ENCODE assay signal across 1 cellular context in the genomic region with DNA sequence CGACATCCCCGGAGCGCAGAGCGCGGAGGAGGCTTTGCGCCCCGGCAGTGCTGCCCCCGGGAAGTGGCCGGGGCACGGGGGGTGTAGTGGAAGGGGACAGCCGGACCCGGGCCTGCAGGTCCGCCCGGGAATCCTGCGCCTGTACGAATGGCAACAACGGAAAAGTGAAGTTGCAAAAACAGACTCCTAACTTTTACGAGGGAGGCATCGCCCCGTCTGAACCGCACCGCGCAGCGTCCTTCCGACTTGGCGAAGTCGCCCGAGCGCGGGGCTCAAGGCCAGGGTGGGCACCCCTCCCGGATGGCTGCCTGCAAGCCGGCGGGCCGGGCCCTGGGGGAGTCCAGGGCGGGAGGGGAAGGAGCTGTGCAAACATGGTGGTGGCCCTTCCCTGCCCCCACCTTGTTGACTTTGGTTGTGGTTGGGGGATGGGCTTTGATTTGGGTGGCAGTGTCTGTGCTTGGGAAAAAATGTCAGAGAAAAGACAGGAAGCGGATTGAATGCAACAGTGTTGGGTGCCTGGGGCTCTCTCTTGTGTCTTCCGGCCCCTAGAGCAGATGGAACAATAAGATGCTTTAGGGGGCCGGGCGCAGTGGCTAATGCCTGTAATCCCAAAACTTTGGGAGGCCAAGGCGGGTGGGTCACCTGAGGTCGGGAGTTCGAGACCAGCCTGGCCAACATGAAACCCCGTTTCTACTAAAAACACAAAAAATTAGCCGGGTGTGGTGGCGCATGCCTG.
TF ChIP-seq lines count a peak whose summit lies in the region.

No MANE protein-coding gene starts in this region.

TF ChIP-seq in HepG2, 621 proteins besides CTCF, POLR2A, EP300 and RAD21 (continued from another document and continues in another):
- TF ChIP-seq, protein P1, sequence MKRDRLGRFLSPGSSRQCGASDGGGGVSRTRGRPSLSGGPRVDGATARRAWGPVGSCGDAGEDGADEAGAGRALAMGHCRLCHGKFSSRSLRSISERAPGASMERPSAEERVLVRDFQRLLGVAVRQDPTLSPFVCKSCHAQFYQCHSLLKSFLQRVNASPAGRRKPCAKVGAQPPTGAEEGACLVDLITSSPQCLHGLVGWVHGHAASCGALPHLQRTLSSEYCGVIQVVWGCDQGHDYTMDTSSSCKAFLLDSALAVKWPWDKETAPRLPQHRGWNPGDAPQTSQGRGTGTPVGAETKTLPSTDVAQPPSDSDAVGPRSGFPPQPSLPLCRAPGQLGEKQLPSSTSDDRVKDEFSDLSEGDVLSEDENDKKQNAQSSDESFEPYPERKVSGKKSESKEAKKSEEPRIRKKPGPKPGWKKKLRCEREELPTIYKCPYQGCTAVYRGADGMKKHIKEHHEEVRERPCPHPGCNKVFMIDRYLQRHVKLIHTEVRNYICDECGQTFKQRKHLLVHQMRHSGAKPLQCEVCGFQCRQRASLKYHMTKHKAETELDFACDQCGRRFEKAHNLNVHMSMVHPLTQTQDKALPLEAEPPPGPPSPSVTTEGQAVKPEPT (CRISPR knock-in tag; IDR thresholded peaks at IDR 0.05; ENCODE audit: low read depth) = peak; percentile 90
- TF ChIP-seq SUZ12 (IDR thresholded peaks at IDR 0.05; ENCODE audit: low read depth, low read length) = no peak
- TF ChIP-seq, protein P2, sequence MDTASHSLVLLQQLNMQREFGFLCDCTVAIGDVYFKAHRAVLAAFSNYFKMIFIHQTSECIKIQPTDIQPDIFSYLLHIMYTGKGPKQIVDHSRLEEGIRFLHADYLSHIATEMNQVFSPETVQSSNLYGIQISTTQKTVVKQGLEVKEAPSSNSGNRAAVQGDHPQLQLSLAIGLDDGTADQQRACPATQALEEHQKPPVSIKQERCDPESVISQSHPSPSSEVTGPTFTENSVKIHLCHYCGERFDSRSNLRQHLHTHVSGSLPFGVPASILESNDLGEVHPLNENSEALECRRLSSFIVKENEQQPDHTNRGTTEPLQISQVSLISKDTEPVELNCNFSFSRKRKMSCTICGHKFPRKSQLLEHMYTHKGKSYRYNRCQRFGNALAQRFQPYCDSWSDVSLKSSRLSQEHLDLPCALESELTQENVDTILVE (CRISPR knock-in tag; IDR thresholded peaks at IDR 0.05) = peak; percentile 99
- no peak for TF ChIP-seq ZNF572 (CRISPR knock-in tag; IDR thresholded peaks at IDR 0.05)
- TF ChIP-seq ZNF20 (CRISPR knock-in tag; IDR thresholded peaks at IDR 0.05) = no peak
- TF ChIP-seq, protein P3, sequence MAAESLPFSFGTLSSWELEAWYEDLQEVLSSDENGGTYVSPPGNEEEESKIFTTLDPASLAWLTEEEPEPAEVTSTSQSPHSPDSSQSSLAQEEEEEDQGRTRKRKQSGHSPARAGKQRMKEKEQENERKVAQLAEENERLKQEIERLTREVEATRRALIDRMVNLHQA (CRISPR knock-in tag; IDR thresholded peaks at IDR 0.05) = no peak
- no peak for TF ChIP-seq SALL2 (CRISPR knock-in tag; IDR thresholded peaks at IDR 0.05)
- TF ChIP-seq SAFB2 (CRISPR knock-in tag; IDR thresholded peaks at IDR 0.05; ENCODE audit: borderline replicate concordance, low read depth) = no peak
- TF ChIP-seq NR1H2 (CRISPR knock-in tag; IDR thresholded peaks at IDR 0.05; ENCODE audit: borderline replicate concordance, low read depth) = no peak
- TF ChIP-seq WIZ (CRISPR knock-in tag; IDR thresholded peaks at IDR 0.05) = no peak
- TF ChIP-seq, protein P4, sequence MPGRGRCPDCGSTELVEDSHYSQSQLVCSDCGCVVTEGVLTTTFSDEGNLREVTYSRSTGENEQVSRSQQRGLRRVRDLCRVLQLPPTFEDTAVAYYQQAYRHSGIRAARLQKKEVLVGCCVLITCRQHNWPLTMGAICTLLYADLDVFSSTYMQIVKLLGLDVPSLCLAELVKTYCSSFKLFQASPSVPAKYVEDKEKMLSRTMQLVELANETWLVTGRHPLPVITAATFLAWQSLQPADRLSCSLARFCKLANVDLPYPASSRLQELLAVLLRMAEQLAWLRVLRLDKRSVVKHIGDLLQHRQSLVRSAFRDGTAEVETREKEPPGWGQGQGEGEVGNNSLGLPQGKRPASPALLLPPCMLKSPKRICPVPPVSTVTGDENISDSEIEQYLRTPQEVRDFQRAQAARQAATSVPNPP (CRISPR knock-in tag; IDR thresholded peaks at IDR 0.05) = peak; percentile 87; the same call in 1 of the 2 replicates
- no peak for TF ChIP-seq RFXAP (CRISPR knock-in tag; IDR thresholded peaks at IDR 0.05; ENCODE audit: borderline replicate concordance)
- TF ChIP-seq HNRNPLL (IDR thresholded peaks at IDR 0.05; ENCODE audit: low read depth, low read length, poor library complexity, severe bottlenecking) = peak; percentile 55
- TF ChIP-seq ESRRA (CRISPR knock-in tag; IDR thresholded peaks at IDR 0.05; ENCODE audit: low read depth) = no peak; the same call in 1 of the 2 replicates
- peak; percentile 8; the same call in 1 of the 2 replicates for TF ChIP-seq ZNF296 (CRISPR knock-in tag; conservative IDR thresholded peaks at IDR 0.05)
- peak; percentile 88 for TF ChIP-seq KDM5B (CRISPR knock-in tag; IDR thresholded peaks at IDR 0.05; ENCODE audit: borderline replicate concordance)
- TF ChIP-seq KDM5A (IDR thresholded peaks at IDR 0.05; ENCODE audit: borderline replicate concordance, low read length) = no peak
- no peak for TF ChIP-seq GZF1 (CRISPR knock-in tag; IDR thresholded peaks at IDR 0.05)
- TF ChIP-seq SOX5 (CRISPR knock-in tag; IDR thresholded peaks at IDR 0.05; ENCODE audit: borderline replicate concordance) = peak; percentile 90
- TF ChIP-seq SATB2 (CRISPR knock-in tag; IDR thresholded peaks at IDR 0.05) = 0 out of 2 replicates have a peak, but pooled peaks have one; percentile 40
- TF ChIP-seq, protein P5, sequence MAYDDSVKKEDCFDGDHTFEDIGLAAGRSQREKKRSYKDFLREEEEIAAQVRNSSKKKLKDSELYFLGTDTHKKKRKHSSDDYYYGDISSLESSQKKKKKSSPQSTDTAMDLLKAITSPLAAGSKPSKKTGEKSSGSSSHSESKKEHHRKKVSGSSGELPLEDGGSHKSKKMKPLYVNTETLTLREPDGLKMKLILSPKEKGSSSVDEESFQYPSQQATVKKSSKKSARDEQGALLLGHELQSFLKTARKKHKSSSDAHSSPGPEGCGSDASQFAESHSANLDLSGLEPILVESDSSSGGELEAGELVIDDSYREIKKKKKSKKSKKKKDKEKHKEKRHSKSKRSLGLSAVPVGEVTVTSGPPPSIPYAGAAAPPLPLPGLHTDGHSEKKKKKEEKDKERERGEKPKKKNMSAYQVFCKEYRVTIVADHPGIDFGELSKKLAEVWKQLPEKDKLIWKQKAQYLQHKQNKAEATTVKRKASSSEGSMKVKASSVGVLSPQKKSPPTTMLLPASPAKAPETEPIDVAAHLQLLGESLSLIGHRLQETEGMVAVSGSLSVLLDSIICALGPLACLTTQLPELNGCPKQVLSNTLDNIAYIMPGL (CRISPR knock-in tag; IDR thresholded peaks at IDR 0.05; ENCODE audit: borderline replicate concordance in 1 of 2, low read depth in 1 of 2) = peak; percentile 91 to 92
- peak; percentile 97 for TF ChIP-seq ZNF772 (CRISPR knock-in tag; IDR thresholded peaks at IDR 0.05)
- TF ChIP-seq, protein P6, sequence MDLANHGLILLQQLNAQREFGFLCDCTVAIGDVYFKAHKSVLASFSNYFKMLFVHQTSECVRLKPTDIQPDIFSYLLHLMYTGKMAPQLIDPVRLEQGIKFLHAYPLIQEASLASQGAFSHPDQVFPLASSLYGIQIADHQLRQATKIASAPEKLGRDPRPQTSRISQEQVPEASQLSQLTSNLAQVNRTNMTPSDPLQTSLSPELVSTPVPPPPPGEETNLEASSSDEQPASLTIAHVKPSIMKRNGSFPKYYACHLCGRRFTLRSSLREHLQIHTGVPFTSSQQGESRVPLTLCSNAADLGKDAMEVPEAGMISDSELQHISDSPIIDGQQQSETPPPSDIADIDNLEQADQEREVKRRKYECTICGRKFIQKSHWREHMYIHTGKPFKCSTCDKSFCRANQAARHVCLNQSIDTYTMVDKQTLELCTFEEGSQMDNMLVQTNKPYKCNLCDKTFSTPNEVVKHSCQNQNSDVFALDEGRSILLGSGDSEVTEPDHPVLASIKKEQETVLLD (CRISPR knock-in tag; IDR thresholded peaks at IDR 0.05; ENCODE audit: low read depth) = peak; percentile 90
- TF ChIP-seq PHF21A (CRISPR knock-in tag; IDR thresholded peaks at IDR 0.05) = peak; percentile 96
- no peak for TF ChIP-seq KLF9 (CRISPR knock-in tag; IDR thresholded peaks at IDR 0.05; ENCODE audit: low read depth)
- peak; percentile 39; the same call in 1 of the 2 replicates for TF ChIP-seq ZBTB3 (CRISPR knock-in tag; IDR thresholded peaks at IDR 0.05; ENCODE audit: borderline replicate concordance, low read depth)
- TF ChIP-seq TAF1 (CRISPR knock-in tag; IDR thresholded peaks at IDR 0.05) = peak; percentile 69
- TF ChIP-seq SMAD9 (CRISPR knock-in tag; IDR thresholded peaks at IDR 0.05) = no peak
- TF ChIP-seq, protein P7, sequence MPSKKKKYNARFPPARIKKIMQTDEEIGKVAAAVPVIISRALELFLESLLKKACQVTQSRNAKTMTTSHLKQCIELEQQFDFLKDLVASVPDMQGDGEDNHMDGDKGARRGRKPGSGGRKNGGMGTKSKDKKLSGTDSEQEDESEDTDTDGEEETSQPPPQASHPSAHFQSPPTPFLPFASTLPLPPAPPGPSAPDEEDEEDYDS (CRISPR knock-in tag; IDR thresholded peaks at IDR 0.05) = peak; percentile 81
- TF ChIP-seq, protein P8, sequence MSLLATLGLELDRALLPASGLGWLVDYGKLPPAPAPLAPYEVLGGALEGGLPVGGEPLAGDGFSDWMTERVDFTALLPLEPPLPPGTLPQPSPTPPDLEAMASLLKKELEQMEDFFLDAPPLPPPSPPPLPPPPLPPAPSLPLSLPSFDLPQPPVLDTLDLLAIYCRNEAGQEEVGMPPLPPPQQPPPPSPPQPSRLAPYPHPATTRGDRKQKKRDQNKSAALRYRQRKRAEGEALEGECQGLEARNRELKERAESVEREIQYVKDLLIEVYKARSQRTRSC (CRISPR knock-in tag; IDR thresholded peaks at IDR 0.05; ENCODE audit: low read depth) = no peak; the same call in 1 of the 2 replicates
- 0 out of 2 replicates have a peak, but pooled peaks have one; percentile 17 for TF ChIP-seq ZNF549 (CRISPR knock-in tag; IDR thresholded peaks at IDR 0.05)
- peak; percentile 86; the same call in 1 of the 2 replicates for TF ChIP-seq HMG20A (CRISPR knock-in tag; IDR thresholded peaks at IDR 0.05; ENCODE audit: borderline replicate concordance)
- TF ChIP-seq ZNF460 (CRISPR knock-in tag; IDR thresholded peaks at IDR 0.05; ENCODE audit: borderline replicate concordance) = no peak
- TF ChIP-seq, protein P9, sequence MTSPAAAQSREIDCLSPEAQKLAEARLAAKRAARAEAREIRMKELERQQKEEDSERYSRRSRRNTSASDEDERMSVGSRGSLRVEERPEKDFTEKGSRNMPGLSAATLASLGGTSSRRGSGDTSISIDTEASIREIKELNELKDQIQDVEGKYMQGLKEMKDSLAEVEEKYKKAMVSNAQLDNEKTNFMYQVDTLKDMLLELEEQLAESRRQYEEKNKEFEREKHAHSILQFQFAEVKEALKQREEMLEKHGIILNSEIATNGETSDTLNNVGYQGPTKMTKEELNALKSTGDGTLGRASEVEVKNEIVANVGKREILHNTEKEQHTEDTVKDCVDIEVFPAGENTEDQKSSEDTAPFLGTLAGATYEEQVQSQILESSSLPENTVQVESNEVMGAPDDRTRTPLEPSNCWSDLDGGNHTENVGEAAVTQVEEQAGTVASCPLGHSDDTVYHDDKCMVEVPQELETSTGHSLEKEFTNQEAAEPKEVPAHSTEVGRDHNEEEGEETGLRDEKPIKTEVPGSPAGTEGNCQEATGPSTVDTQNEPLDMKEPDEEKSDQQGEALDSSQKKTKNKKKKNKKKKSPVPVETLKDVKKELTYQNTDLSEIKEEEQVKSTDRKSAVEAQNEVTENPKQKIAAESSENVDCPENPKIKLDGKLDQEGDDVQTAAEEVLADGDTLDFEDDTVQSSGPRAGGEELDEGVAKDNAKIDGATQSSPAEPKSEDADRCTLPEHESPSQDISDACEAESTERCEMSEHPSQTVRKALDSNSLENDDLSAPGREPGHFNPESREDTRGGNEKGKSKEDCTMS (CRISPR knock-in tag; conservative IDR thresholded peaks at IDR 0.05) = 0 out of 2 replicates have a peak, but pooled peaks have one; percentile 66
- TF ChIP-seq FOXC1 (CRISPR knock-in tag; IDR thresholded peaks at IDR 0.05; ENCODE audit: borderline replicate concordance) = no peak; the same call in 1 of the 2 replicates
- no peak for TF ChIP-seq SMARCE1 (IDR thresholded peaks at IDR 0.05; ENCODE audit: borderline replicate concordance)
- TF ChIP-seq HDAC1 (CRISPR knock-in tag; IDR thresholded peaks at IDR 0.05) = peak; percentile 84
- TF ChIP-seq HNRNPH1 (optimal IDR thresholded peaks at IDR 0.05; ENCODE audit: low read depth, low read length) = no peak
- TF ChIP-seq ZFY (CRISPR knock-in tag; IDR thresholded peaks at IDR 0.05) = peak; percentile 88
- peak; percentile 98 for TF ChIP-seq HIVEP1 (CRISPR knock-in tag; IDR thresholded peaks at IDR 0.05)
- peak; percentile 79 for TF ChIP-seq ISL2 (CRISPR knock-in tag; IDR thresholded peaks at IDR 0.05)
- TF ChIP-seq NCOR1 (IDR thresholded peaks at IDR 0.05; ENCODE audit: borderline replicate concordance, low read length) = no peak
- TF ChIP-seq, protein P10, sequence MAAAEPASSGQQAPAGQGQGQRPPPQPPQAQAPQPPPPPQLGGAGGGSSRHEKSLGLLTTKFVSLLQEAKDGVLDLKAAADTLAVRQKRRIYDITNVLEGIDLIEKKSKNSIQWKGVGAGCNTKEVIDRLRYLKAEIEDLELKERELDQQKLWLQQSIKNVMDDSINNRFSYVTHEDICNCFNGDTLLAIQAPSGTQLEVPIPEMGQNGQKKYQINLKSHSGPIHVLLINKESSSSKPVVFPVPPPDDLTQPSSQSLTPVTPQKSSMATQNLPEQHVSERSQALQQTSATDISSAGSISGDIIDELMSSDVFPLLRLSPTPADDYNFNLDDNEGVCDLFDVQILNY (CRISPR knock-in tag; conservative IDR thresholded peaks at IDR 0.05) = peak; percentile 30; the same call in 1 of the 2 replicates
